Comparison of ENCODE assay signal across 1 cellular context in genomic region chr3:43248956-43249355, GRCh38.
TF ChIP-seq lines count a peak whose summit lies in the region.

No MANE protein-coding gene starts in this region.

TF ChIP-seq in endothelial cell of umbilical vein, 7 proteins besides CTCF, POLR2A, EP300 and RAD21 (continued from another document):
- TF ChIP-seq, protein P1, sequence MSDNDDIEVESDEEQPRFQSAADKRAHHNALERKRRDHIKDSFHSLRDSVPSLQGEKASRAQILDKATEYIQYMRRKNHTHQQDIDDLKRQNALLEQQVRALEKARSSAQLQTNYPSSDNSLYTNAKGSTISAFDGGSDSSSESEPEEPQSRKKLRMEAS (IDR thresholded peaks at IDR 0.05; ENCODE audit: insufficient read depth, insufficient read length), result no peak
